13 cellular contexts compared by ENCODE assay signal in genomic region chr1:94113592-94114322, GRCh38. TPM values are rescaled to one million over a fixed set of nuclear protein-coding genes. Genes with fewer than 3 reads are reported as not detected.
"Had no signal": no experiment of that assay in that cellular context is flagged by ENCODE, and none has a peak within 500 bp of the region (broad histone marks: within the 10 kb centered on the region; RNA-seq: fewer than 3 reads in every experiment).

No MANE protein-coding gene starts in this region.

- H3K36me3 Mint-ChIP-seq: stimulated activated memory B cell treated with anti-CD40 and anti-IgM and Interleukin-4, amounts not matched to agents 10 μg/mL and 1 μg/mL and 100 μg/mL, for 72 hours had no signal

- H3K27ac Mint-ChIP-seq: stimulated activated memory B cell treated with anti-CD40 and anti-IgM and Interleukin-4, amounts not matched to agents 10 μg/mL and 1 μg/mL and 100 μg/mL, for 72 hours had no signal

- H3K27me3 ChIP-seq: upper lobe of left lung had no signal

- FAIRE-seq: bronchial epithelial cell, kidney, small intestine had no signal

- H3K4me3 ChIP-seq: esophagus squamous epithelium, left ventricle myocardium inferior, upper lobe of left lung had no signal

- H3K9me3 ChIP-seq: esophagus squamous epithelium, left ventricle myocardium inferior, upper lobe of left lung had no signal

- H3K4me1 ChIP-seq: upper lobe of left lung had no signal

- H3K36me3 ChIP-seq: esophagus squamous epithelium, left ventricle myocardium inferior, upper lobe of left lung had no signal

- H3K27ac ChIP-seq: esophagus squamous epithelium, left ventricle myocardium inferior, upper lobe of left lung had no signal

- H3K9me3 Mint-ChIP-seq: stimulated activated memory B cell treated with anti-CD40 and anti-IgM and Interleukin-4, amounts not matched to agents 10 μg/mL and 1 μg/mL and 100 μg/mL, for 72 hours had no signal

- ATAC-seq: right cardiac atrium; stimulated activated memory B cell treated with anti-CD40 and anti-IgM and Interleukin-4, amounts not matched to agents 10 μg/mL and 1 μg/mL and 100 μg/mL, for 72 hours had no signal

- DNase-seq: activated CD4-positive, alpha-beta T cell treated with anti-CD3 and anti-CD28 coated beads for 1 hour; activated CD4-positive, alpha-beta T cell treated with anti-CD3 and anti-CD28 coated beads, Interleukin-2, amount 50 U/mL, for 48 hours; aorta; esophagus squamous epithelium; foreskin melanocyte; kidney; left ventricle myocardium inferior; right cardiac atrium; small intestine; upper lobe of left lung had no signal

- H3K4me3 Mint-ChIP-seq: stimulated activated memory B cell treated with anti-CD40 and anti-IgM and Interleukin-4, amounts not matched to agents 10 μg/mL and 1 μg/mL and 100 μg/mL, for 72 hours had no signal

RNA-seq across cellular contexts. Expression of gene ABCA4, which starts 7.2 kb away (rescaled TPM):
- total RNA-seq: T-helper 2 cell treated with Interferon-gamma antibody and Interleukin-4, amounts not matched to agents 100 ng/mL and 5 ng/mL, for 36 hours had no signal
